ENCODE assay signal across 10 cellular contexts in genomic region chr15:70266412-70267089, GRCh38.
DNase-seq lines count a peak whose midpoint lies in the region; ATAC-seq and TF ChIP-seq lines count a peak whose summit lies in the region.
"Had no signal": no experiment of that assay in that cellular context is flagged by ENCODE, and none has a peak within 500 bp of the region (broad histone marks: within the 10 kb centered on the region; RNA-seq: fewer than 3 reads in every experiment).

No MANE protein-coding gene starts in this region.

- 63 to 78% methylated on average over 24 of the region's 24 CpGs for WGBS in body of pancreas, 2 donors

- H3K36me3 ChIP-seq in body of pancreas (replicated peaks in 1 of 2; ENCODE audit: insufficient read depth in 1 of 2, low read depth in 2 of 2), result no peaks in the 10 kb centered on the region

- TF ChIP-seq POLR2A in body of pancreas (IDR thresholded peaks at IDR 0.05), result no peak

- H3K9me3 Mint-ChIP-seq in stimulated activated naive CD8-positive, alpha-beta T cell treated with anti-CD3 and anti-CD28 coated beads, Interleukin-15, amount 100 ng/mL, for 72 hours, result no peaks in the 10 kb centered on the region

- peak overlapping the region in 2 of 4 donors; percentile 31 to 34 for H3K27ac ChIP-seq in body of pancreas

- peaks cover 5% of the 10 kb centered on the region for H3K4me1 ChIP-seq in body of pancreas

- H3K27me3 ChIP-seq in body of pancreas, result no peaks in the 10 kb centered on the region

- peaks cover 82% of the 10 kb centered on the region for H3K4me1 Mint-ChIP-seq in stimulated activated naive CD8-positive, alpha-beta T cell treated with anti-CD3 and anti-CD28 coated beads, Interleukin-15, amount 100 ng/mL, for 72 hours

- DNase-seq in stimulated activated naive CD8-positive, alpha-beta T cell treated with anti-CD3 and anti-CD28 coated beads, Interleukin-15, amount 100 ng/mL, for 72 hours, result no peak
- DNase-seq in stimulated activated naive CD8-positive, alpha-beta T cell treated with anti-CD3 and anti-CD28 coated beads, Interleukin-15, Interleukin-2, amounts not matched to agents 100 U/mL and 50 U/mL, for 24 hours, result no peak
- DNase-seq in body of pancreas (peak; percentile 36 to 82 (median 46)), myocyte (ENCODE audit: low read depth) (peak; percentile 86), NCI-H187 treated with DMSO at 0.1 percent for 48 hours (lab: John Stamatoyannopoulos, UW) (no peak), SHP77 (lab: John Stamatoyannopoulos, UW) (no peak), T1000 (lab: John Stamatoyannopoulos, UW) (no peak)
- DNase-seq in activated CD4-positive, alpha-beta T cell treated with anti-CD3 and anti-CD28 coated beads, Interleukin-2, amount 50 U/mL, for 4 hours, result no peak
- DNase-seq: amniotic stem cell, DMS153 had no signal

- intact Hi-C loops in body of pancreas (cut with DNase I), result no loop called here

- peak overlapping the region; percentile 60 to 81 for H3K27ac Mint-ChIP-seq in stimulated activated naive CD8-positive, alpha-beta T cell treated with anti-CD3 and anti-CD28 coated beads, Interleukin-15, amount 100 ng/mL, for 72 hours

- no peaks in the 10 kb centered on the region for H3K9me3 ChIP-seq in body of pancreas

- no peak for TF ChIP-seq CTCF in body of pancreas (IDR thresholded peaks at IDR 0.05)

- H3K27me3 Mint-ChIP-seq in stimulated activated naive CD8-positive, alpha-beta T cell treated with anti-CD3 and anti-CD28 coated beads, Interleukin-15, amount 100 ng/mL, for 72 hours, result peaks cover 54% of the 10 kb centered on the region

- no peak overlapping the region for H3K4me3 ChIP-seq in body of pancreas

- H3K4me3 Mint-ChIP-seq in stimulated activated naive CD8-positive, alpha-beta T cell treated with anti-CD3 and anti-CD28 coated beads, Interleukin-15, amount 100 ng/mL, for 72 hours, result peak overlapping the region; percentile 18 to 53

- peak; percentile 57 for ATAC-seq in stimulated activated naive CD8-positive, alpha-beta T cell treated with anti-CD3 and anti-CD28 coated beads, Interleukin-15, amount 100 ng/mL, for 72 hours
- ATAC-seq in stimulated activated naive CD8-positive, alpha-beta T cell treated with anti-CD3 and anti-CD28 coated beads, Interleukin-15, Interleukin-2, amounts not matched to agents 100 U/mL and 50 U/mL, for 24 hours, result no peak
- ATAC-seq in body of pancreas, result peak; percentile 52

Comparison
In these comparisons a context has a peak if more than half of its experiments do, and no peak if none do; other contexts are left out.
1. DNase-seq: peak in body of pancreas (4 of 4) and myocyte (single experiment); none in stimulated activated naive CD8-positive, alpha-beta T cell treated with anti-CD3 and anti-CD28 coated beads, Interleukin-15, amount 100 ng/mL, for 72 hours (0 of 2), stimulated activated naive CD8-positive, alpha-beta T cell treated with anti-CD3 and anti-CD28 coated beads, Interleukin-15, Interleukin-2, amounts not matched to agents 100 U/mL and 50 U/mL, for 24 hours (single experiment), NCI-H187 treated with DMSO at 0.1 percent for 48 hours (single experiment), SHP77 (0 of 2), T1000 (single experiment) and activated CD4-positive, alpha-beta T cell treated with anti-CD3 and anti-CD28 coated beads, Interleukin-2, amount 50 U/mL, for 4 hours (0 of 2).